Comparison of ENCODE assay signal across 30 cellular contexts in genomic region chr7:6149996-6150395, GRCh38.
"Had no signal": no experiment of that assay in that cellular context is flagged by ENCODE, and none has a peak within 500 bp of the region (broad histone marks: within the 10 kb centered on the region; RNA-seq: fewer than 3 reads in every experiment).

No MANE protein-coding gene starts in this region.

- ATAC-seq: activated T-cell treated with anti-CD3 and anti-CD28 coated beads, Interleukin-2, amount 50 U/mL, for 72 hours; activated T-helper 17 cell treated with anti-CD3 and anti-CD28 coated beads, Interleukin-2, amount 50 U/mL, for 72 hours; body of pancreas had no signal

- H3K27me3 ChIP-seq: adrenal gland, body of pancreas, breast epithelium, SJCRH30 had no signal

- H3K27ac Mint-ChIP-seq: activated CD4-positive, alpha-beta T cell treated with anti-CD3 and anti-CD28 coated beads, Interleukin-2, amount 10 ng/mL, durations not matched to agents 24 days and 14 days; activated naive CD8-positive, alpha-beta T cell treated with anti-CD3 and anti-CD28 coated beads, Interleukin-2, amount 10 ng/mL, durations not matched to agents 7 days and 5 days; activated T-cell treated with anti-CD3 and anti-CD28 coated beads, Interleukin-2, amount 50 U/mL, for 72 hours; activated T-helper 17 cell treated with anti-CD3 and anti-CD28 coated beads, Interleukin-2, amount 50 U/mL, for 72 hours had no signal

- FAIRE-seq: astrocyte had no signal

- H3K4me1 ChIP-seq: adrenal gland, body of pancreas, breast epithelium, SJCRH30 had no signal

- DNase-seq: activated CD4-positive, alpha-beta T cell treated with anti-CD3 and anti-CD28 coated beads, Interleukin-2, amount 10 ng/mL, durations not matched to agents 24 days and 14 days; activated CD4-positive, alpha-beta T cell treated with anti-CD3 and anti-CD28 coated beads, Interleukin-2, amount 50 U/mL, for 4 hours; activated CD8-positive, alpha-beta memory T cell treated with anti-CD3 and anti-CD28 coated beads, Interleukin-2, amount 50 U/mL, for 4 hours; activated effector memory CD4-positive, alpha-beta T cell treated with anti-CD3 and anti-CD28 coated beads, Interleukin-2, amount 50 U/mL, for 16 hours; activated naive CD4-positive, alpha-beta T cell; activated naive CD4-positive, alpha-beta T cell treated with anti-CD3 and anti-CD28 coated beads, Interleukin-2, amount 50 U/mL, for 16 hours; activated naive CD8-positive, alpha-beta T cell treated with anti-CD3 and anti-CD28 coated beads, Interleukin-2, amount 10 ng/mL, durations not matched to agents 7 days and 5 days; activated T-cell treated with anti-CD3 and anti-CD28 coated beads, Interleukin-2, amount 50 U/mL, for 72 hours; body of pancreas; KG1; MM.1S; MV-4-11; NCI-H1092; NCI-H1436 treated with DMSO at 0.1 percent for 48 hours; NCI-H1694 treated with DMSO at 0.1 percent for 48 hours; NCI-H2029 treated with DMSO at 0.1 percent for 48 hours; NCI-H2107; NCI-H2171; NCI-H510A; NCI-H526; NCI-H748 treated with DMSO at 0.1 percent for 48 hours; NK-92 treated with Interleukin-12 subunit alpha and Interleukin-12 subunit beta, amount 100 ng/mL, for 24 hours; SHP77; SJCRH30; T1000 had no signal

- H3K27ac ChIP-seq: adrenal gland, body of pancreas, SJCRH30, SK-N-MC had no signal

- H3K9me3 Mint-ChIP-seq: activated CD4-positive, alpha-beta T cell treated with anti-CD3 and anti-CD28 coated beads, Interleukin-2, amount 10 ng/mL, durations not matched to agents 24 days and 14 days; activated naive CD8-positive, alpha-beta T cell treated with anti-CD3 and anti-CD28 coated beads, Interleukin-2, amount 10 ng/mL, durations not matched to agents 7 days and 5 days; activated T-cell treated with anti-CD3 and anti-CD28 coated beads, Interleukin-2, amount 50 U/mL, for 72 hours; activated T-helper 17 cell treated with anti-CD3 and anti-CD28 coated beads, Interleukin-2, amount 50 U/mL, for 72 hours had no signal

- H3K4me1 Mint-ChIP-seq: activated CD4-positive, alpha-beta T cell treated with anti-CD3 and anti-CD28 coated beads, Interleukin-2, amount 10 ng/mL, durations not matched to agents 24 days and 14 days; activated T-helper 17 cell treated with anti-CD3 and anti-CD28 coated beads, Interleukin-2, amount 50 U/mL, for 72 hours had no signal

- H3K27me3 Mint-ChIP-seq: activated CD4-positive, alpha-beta T cell treated with anti-CD3 and anti-CD28 coated beads, Interleukin-2, amount 10 ng/mL, durations not matched to agents 24 days and 14 days; activated naive CD8-positive, alpha-beta T cell treated with anti-CD3 and anti-CD28 coated beads, Interleukin-2, amount 10 ng/mL, durations not matched to agents 7 days and 5 days; activated T-helper 17 cell treated with anti-CD3 and anti-CD28 coated beads, Interleukin-2, amount 50 U/mL, for 72 hours had no signal

- H3K4me3 Mint-ChIP-seq: activated CD4-positive, alpha-beta T cell treated with anti-CD3 and anti-CD28 coated beads, Interleukin-2, amount 10 ng/mL, durations not matched to agents 24 days and 14 days; activated naive CD8-positive, alpha-beta T cell treated with anti-CD3 and anti-CD28 coated beads, Interleukin-2, amount 10 ng/mL, durations not matched to agents 7 days and 5 days; activated T-cell treated with anti-CD3 and anti-CD28 coated beads, Interleukin-2, amount 50 U/mL, for 72 hours; activated T-helper 17 cell treated with anti-CD3 and anti-CD28 coated beads, Interleukin-2, amount 50 U/mL, for 72 hours had no signal

- H3K9me3 ChIP-seq: adrenal gland, body of pancreas, breast epithelium, SJCRH30 had no signal

- H3K4me3 ChIP-seq: adrenal gland, body of pancreas, breast epithelium, SJCRH30, SK-N-MC had no signal
